In the genomic region with DNA sequence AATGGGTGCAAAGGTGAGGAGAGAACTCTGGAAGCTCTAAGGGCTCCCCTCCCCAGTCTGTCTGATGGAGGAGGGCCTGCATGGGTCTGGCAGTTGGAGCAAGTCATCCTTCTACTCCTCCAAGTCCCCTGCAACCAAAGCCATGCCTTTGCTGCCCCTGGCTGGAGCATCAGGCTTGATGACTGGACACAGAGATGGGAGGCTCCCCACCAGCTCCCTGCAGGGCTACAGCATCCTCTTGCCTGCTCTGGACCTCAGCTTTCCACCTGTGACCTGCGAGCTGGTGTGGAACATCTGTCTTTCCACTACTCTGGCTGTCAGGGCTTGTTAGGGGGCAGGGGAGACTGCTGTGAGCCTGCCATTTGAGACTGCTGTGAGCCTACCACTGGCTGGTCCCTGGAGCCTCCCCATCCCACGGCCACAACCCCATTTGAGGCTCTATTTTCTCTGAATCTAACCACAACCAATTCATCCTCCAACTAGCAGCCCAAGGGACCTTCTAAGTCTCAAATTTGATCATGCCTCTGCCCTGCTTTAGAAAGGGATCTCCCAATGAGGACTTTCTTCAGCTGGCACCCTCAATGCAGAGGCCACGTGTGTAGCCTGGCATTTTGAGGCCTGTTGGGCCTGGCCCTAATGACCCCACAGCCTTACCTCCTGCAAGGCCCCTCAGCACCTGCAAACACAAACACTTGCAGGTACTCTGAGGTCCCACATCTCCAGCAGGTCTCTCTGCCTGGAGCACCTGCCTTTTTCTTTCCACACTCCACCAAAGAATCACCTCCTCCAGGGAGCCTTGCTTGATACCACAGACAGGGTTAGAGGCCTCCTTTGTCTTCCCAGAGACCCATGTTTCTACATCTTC, we compare ENCODE assay signal across 1 cellular context.
TF ChIP-seq lines count a peak whose summit lies in the region.

No MANE protein-coding gene starts in this region.

TF ChIP-seq in GM12878, 131 proteins besides CTCF, POLR2A, EP300 and RAD21:
- TF ChIP-seq RUNX3 (IDR thresholded peaks at IDR 0.05; ENCODE audit: low read length) (peak; percentile 15; the same call in 1 of the 2 replicates), MEF2A (IDR thresholded peaks at IDR 0.05; ENCODE audit: insufficient read depth, low read depth, low read length) (no peak)
TF ChIP-seq in GM12878: peak in this region for 1.
